Comparison of ENCODE assay signal across 15 cellular contexts in the genomic region with DNA sequence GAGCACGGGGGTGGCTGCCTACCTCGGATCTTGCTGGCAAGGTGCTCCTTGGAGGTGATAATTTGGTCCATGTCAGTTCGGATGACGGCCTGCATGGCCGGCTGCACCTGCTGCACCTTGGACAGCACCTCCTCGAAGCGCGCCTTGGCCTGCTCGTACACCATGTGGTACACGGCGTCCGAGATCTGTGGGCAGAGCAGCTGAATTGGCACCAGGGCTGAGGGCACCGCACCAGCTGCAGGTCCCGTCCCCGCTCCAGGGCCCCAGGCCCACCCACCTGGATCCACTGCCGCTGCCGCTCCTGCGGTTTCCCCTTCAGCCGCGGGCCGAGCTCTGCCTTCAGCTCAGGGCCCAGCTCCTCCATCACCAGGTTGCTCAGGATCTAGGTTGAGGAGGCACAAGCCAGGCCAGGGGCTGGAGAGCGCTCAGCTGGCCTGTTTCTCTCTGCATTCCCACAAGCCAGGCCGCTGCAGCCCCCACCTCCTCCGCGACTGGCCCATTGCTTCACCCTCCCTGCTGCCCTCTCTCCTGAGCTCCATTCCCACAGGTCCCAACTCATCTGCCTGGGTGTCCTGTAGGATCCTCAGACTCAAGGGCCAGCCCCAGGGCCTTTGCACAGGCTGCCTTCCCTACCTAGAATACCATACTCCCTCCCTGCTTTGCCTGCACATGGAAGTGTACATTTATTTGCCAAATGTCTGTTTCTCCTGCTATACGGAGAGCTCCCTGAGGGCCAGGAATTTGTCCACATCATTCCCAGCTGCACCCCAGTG.
"Had no signal": no experiment of that assay in that cellular context is flagged by ENCODE, and none has a peak within 500 bp of the region (broad histone marks: within the 10 kb centered on the region; RNA-seq: fewer than 3 reads in every experiment).

No MANE protein-coding gene starts in this region.

- H3K36me3 Mint-ChIP-seq: memory B cell, natural killer cell had no signal

- H2AFZ ChIP-seq: hepatocyte had no signal

- H3K4me3 ChIP-seq: dorsolateral prefrontal cortex, esophagus muscularis mucosa, hepatocyte, tibial nerve, vagina had no signal

- H3K4me2 ChIP-seq: hepatocyte had no signal

- H3K27me3 Mint-ChIP-seq: activated T-cell treated with anti-CD3 and anti-CD28 coated beads, Interleukin-2, amount 50 U/mL, for 24 hours had no signal

- H3K9me3 Mint-ChIP-seq: activated T-cell treated with anti-CD3 and anti-CD28 coated beads, Interleukin-2, amount 50 U/mL, for 24 hours; memory B cell; natural killer cell had no signal

- H3K4me3 Mint-ChIP-seq: activated T-cell treated with anti-CD3 and anti-CD28 coated beads, Interleukin-2, amount 50 U/mL, for 24 hours; memory B cell; natural killer cell had no signal

- H3K27ac Mint-ChIP-seq: activated T-cell treated with anti-CD3 and anti-CD28 coated beads, Interleukin-2, amount 50 U/mL, for 24 hours; memory B cell; natural killer cell had no signal

- H3K9me3 ChIP-seq: esophagus muscularis mucosa, tibial nerve, vagina had no signal

- H3K27me3 ChIP-seq: dorsolateral prefrontal cortex, esophagus muscularis mucosa, hepatocyte, tibial nerve, vagina had no signal

- ATAC-seq: left ventricle myocardium superior, natural killer cell had no signal

- H3K27ac ChIP-seq: dorsolateral prefrontal cortex, esophagus muscularis mucosa, hepatocyte had no signal

- FAIRE-seq: keratinocyte had no signal

- H3K79me2 ChIP-seq: hepatocyte had no signal

- DNase-seq: activated CD4-positive, alpha-beta T cell treated with anti-CD3 and anti-CD28 coated beads, Interleukin-2, amount 50 U/mL, for 48 hours; activated naive CD4-positive, alpha-beta T cell treated with anti-CD3 and anti-CD28 coated beads, Interleukin-2, amount 50 U/mL, for 16 hours; activated T-cell treated with anti-CD3 and anti-CD28 coated beads, Interleukin-2, amount 50 U/mL, for 24 hours; dorsolateral prefrontal cortex; left ventricle myocardium superior; natural killer cell; retina; stimulated activated CD4-positive, alpha-beta T cell treated with anti-CD3 and anti-CD28 coated beads, Interleukin-4, amount 100 ng/mL, for 1 hour; stimulated activated naive CD4-positive, alpha-beta T cell had no signal
